ENCODE assay signal across 19 cellular contexts in the genomic region with DNA sequence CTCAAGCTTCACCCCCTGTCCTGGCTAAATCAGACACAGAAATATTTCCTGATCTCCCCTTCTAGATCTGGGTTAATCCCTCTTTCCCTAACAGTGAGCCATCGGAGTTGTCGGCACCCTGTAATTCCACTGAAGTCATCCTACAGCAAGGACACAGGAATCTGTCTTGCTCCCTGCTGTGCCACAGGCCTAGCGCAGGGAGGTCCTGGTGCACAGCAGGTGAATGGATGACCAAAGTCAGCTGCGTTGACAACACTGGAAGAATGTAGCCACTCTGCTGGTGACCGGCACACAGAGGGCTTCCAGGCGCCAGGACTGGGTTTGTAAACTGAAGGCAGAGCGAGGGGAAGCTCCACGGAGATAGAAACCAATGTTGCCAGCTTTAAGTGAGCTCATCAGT. TPM values are rescaled to one million over a fixed set of nuclear protein-coding genes. Genes with fewer than 3 reads are reported as not detected.
DNase-seq lines count a peak whose midpoint lies in the region; ATAC-seq and TF ChIP-seq lines count a peak whose summit lies in the region.
"Had no signal": no experiment of that assay in that cellular context is flagged by ENCODE, and none has a peak within 500 bp of the region (broad histone marks: within the 10 kb centered on the region; RNA-seq: fewer than 3 reads in every experiment).

No MANE protein-coding gene starts in this region.

- no peak for ATAC-seq in CD4-positive, alpha-beta T cell (ENCODE audit: poor library complexity)
- ATAC-seq in T-helper 17 cell = no peak
- no peak for ATAC-seq in HG03280 (IDR thresholded peaks at IDR 0.05; ENCODE audit: unreplicated experiment)
- no peak for ATAC-seq in HG02759 (IDR thresholded peaks at IDR 0.05; ENCODE audit: unreplicated experiment)
- ATAC-seq: K562 had no signal

- TF ChIP-seq CTCF in CD4-positive, alpha-beta T cell (IDR thresholded peaks at IDR 0.05) = no peak
- no peak for TF ChIP-seq CTCF in neural progenitor cell (IDR thresholded peaks at IDR 0.05)

- H3K4me1 ChIP-seq in neural progenitor cell = peaks cover 4% of the 10 kb centered on the region
- H3K4me1 ChIP-seq: HAP-1 had no signal

- H3K4me1 Mint-ChIP-seq in CD4-positive, alpha-beta T cell (ENCODE audit: low read depth) = peaks cover 31% of the 10 kb centered on the region
- H3K4me1 Mint-ChIP-seq in T-helper 17 cell (peaks cover 29% of the 10 kb centered on the region), neural progenitor cell (peaks cover 10% of the 10 kb centered on the region)

- H3K4me2 ChIP-seq in neural progenitor cell = peak overlapping the region; percentile 10

- H3K9ac ChIP-seq in neural progenitor cell = no peak overlapping the region

- peak; percentile 10 for DNase-seq in NCI-H82 (lab: John Stamatoyannopoulos, UW)
- DNase-seq in NCI-H82 treated with DMSO at 0.1 percent for 48 hours (lab: John Stamatoyannopoulos, UW; ENCODE audit: unreplicated experiment) = no peak
- no peak for DNase-seq in CD4-positive, alpha-beta T cell
- DNase-seq in T-helper 17 cell = no peak
- no peak for DNase-seq in neural progenitor cell (ENCODE audit: low spot score)
- DNase-seq in middle frontal gyrus (ENCODE audit: extremely low spot score, low spot score) = no peak
- DNase-seq: AML-193, NCI-H1105, NCI-H2081, NCI-H2171 treated with DMSO at 0.1 percent for 48 hours, NCI-H446, RPMI8226, SHP77 treated with DMSO at 0.1 percent for 48 hours had no signal

- CTCF ChIA-PET in CD4-positive, alpha-beta T cell (lab: Charles Lee) = no interaction called here

- no peaks in the 10 kb centered on the region for H3K36me3 Mint-ChIP-seq in CD4-positive, alpha-beta T cell (ENCODE audit: low read depth)
- H3K36me3 Mint-ChIP-seq in T-helper 17 cell (ENCODE audit: low read depth) (peaks cover 2% of the 10 kb centered on the region), neural progenitor cell (no peaks in the 10 kb centered on the region)

- peak overlapping the region; percentile 22 for H3K27ac ChIP-seq in CD4-positive, alpha-beta T cell (ENCODE audit: low read depth, low read length)
- no peak overlapping the region for H3K27ac ChIP-seq in neural progenitor cell
- H3K27ac ChIP-seq: 22Rv1, C4-2B had no signal

- H3K9me3 ChIP-seq in CD4-positive, alpha-beta T cell (ENCODE audit: control insufficient read depth, low read length) = no peaks in the 10 kb centered on the region
- H3K9me3 ChIP-seq in T-helper 17 cell (ENCODE audit: control insufficient read depth, low read length, poor library complexity, severe bottlenecking) = no peaks in the 10 kb centered on the region
- H3K9me3 ChIP-seq in neural progenitor cell (ENCODE audit: low read depth) = no peaks in the 10 kb centered on the region
- H3K9me3 ChIP-seq: HAP-1 had no signal

- intact Hi-C loops in CD4-positive, alpha-beta T cell (cut with DNase I, micrococcal nuclease) = loop anchor here in 1 of 2 experiments (1.0 to 10.0 kb wide), 2 partner anchors 23 to 50 kb away; partner anchors contain the start of gene TMEM229B

- no peaks in the 10 kb centered on the region for H3K9me3 Mint-ChIP-seq in CD4-positive, alpha-beta T cell
- no peaks in the 10 kb centered on the region for H3K9me3 Mint-ChIP-seq in neural progenitor cell

- no peaks in the 10 kb centered on the region for H3K36me3 ChIP-seq in neural progenitor cell
- H3K36me3 ChIP-seq: HAP-1 had no signal

- POLR2A ChIA-PET in CD4-positive, alpha-beta T cell (lab: Charles Lee) = interaction anchor here (0.8 to 1.0 kb wide), 2 partner anchors 45 to 68 kb away, joined by 3 read pairs; partner anchors contain the start of gene PLEKHH1

- H3K27me3 ChIP-seq in CD4-positive, alpha-beta T cell (ENCODE audit: control insufficient read depth, insufficient read depth, low read length) = no peaks in the 10 kb centered on the region
- H3K27me3 ChIP-seq in neural progenitor cell = no peaks in the 10 kb centered on the region

- no peaks in the 10 kb centered on the region for H4K20me1 ChIP-seq in neural progenitor cell (ENCODE audit: low read depth)

- H3K27me3 Mint-ChIP-seq in CD4-positive, alpha-beta T cell = no peaks in the 10 kb centered on the region
- H3K27me3 Mint-ChIP-seq in T-helper 17 cell (no peaks in the 10 kb centered on the region), neural progenitor cell (ENCODE audit: insufficient read depth, low read depth) (no peaks in the 10 kb centered on the region)

- no peak overlapping the region for H2AFZ ChIP-seq in neural progenitor cell (replicated peaks)

- H3K4me3 Mint-ChIP-seq in CD4-positive, alpha-beta T cell = no peak overlapping the region
- H3K4me3 Mint-ChIP-seq in T-helper 17 cell (no peak overlapping the region), neural progenitor cell (no peak overlapping the region)

- H3K4me3 ChIP-seq in neural progenitor cell = no peak overlapping the region
- H3K4me3 ChIP-seq: HAP-1, K562 had no signal

- peaks cover under 1% of the 10 kb centered on the region for H3F3A ChIP-seq in neural progenitor cell (ENCODE audit: low read depth)

- no peaks in the 10 kb centered on the region for H3K79me2 ChIP-seq in neural progenitor cell (ENCODE audit: low read depth)

- peak overlapping the region; percentile 72 for H3K27ac Mint-ChIP-seq in CD4-positive, alpha-beta T cell
- H3K27ac Mint-ChIP-seq in T-helper 17 cell = peak overlapping the region; percentile 45
- no peak overlapping the region for H3K27ac Mint-ChIP-seq in neural progenitor cell

RNA-seq across cellular contexts. Expression of gene TMEM229B, which starts 23.7 kb away (rescaled TPM):
- total RNA-seq in CD4-positive, alpha-beta T cell = 1 to 10 TPM; 7.1 to 9.1 TPM
- total RNA-seq in T-helper 17 cell (10 to 100 TPM; 12.7 to 15.2 TPM), neural progenitor cell (ENCODE audit: low replicate concordance) (0.12 TPM in 1 of 2 replicates, not detected in the other)
- total RNA-seq: K562 had no signal

RNA-seq across cellular contexts. Expression of gene PLEK2, which starts 52.9 kb away (rescaled TPM):
- 1 to 10 TPM; 1.3 to 1.4 TPM for total RNA-seq in CD4-positive, alpha-beta T cell
- total RNA-seq in T-helper 17 cell (1 to 10 TPM; 1.7 to 2.1 TPM), neural progenitor cell (ENCODE audit: low replicate concordance) (not detected in 2 replicates)
- total RNA-seq: K562 had no signal
